Comparison of ENCODE assay signal across 11 cellular contexts in genomic region chr6:152300517-152300916, GRCh38.
DNase-seq lines count a peak whose midpoint lies in the region; ATAC-seq and TF ChIP-seq lines count a peak whose summit lies in the region.
"Had no signal": no experiment of that assay in that cellular context is flagged by ENCODE, and none has a peak within 500 bp of the region (broad histone marks: within the 10 kb centered on the region; RNA-seq: fewer than 3 reads in every experiment).

No MANE protein-coding gene starts in this region.

- intact Hi-C loops in left cardiac atrium (cut with DNase I): no loop called here

- H3K27me3 ChIP-seq in BLaER1 treated with 17β-estradiol and CSF1 and Interleukin-3, amounts not matched to agents 10 nM and 100 nM: no peaks in the 10 kb centered on the region
- no peaks in the 10 kb centered on the region for H3K27me3 ChIP-seq in mucosa of rectum (ENCODE audit: control insufficient read depth in 2 of 2, insufficient read depth in 2 of 2, low read length in 2 of 2)
- H3K27me3 ChIP-seq: body of pancreas had no signal

- peak overlapping the region; percentile 86 for H3K27ac Mint-ChIP-seq in HFFc6
- H3K27ac Mint-ChIP-seq: H9 had no signal

- H3K4me3 ChIP-seq in BLaER1 treated with 17β-estradiol and CSF1 and Interleukin-3, amounts not matched to agents 10 nM and 100 nM: peak overlapping the region; percentile 65 to 79 (median 72); a peak in 15 of 20 replicates
- H3K4me3 ChIP-seq in astrocyte of the cerebellum (ENCODE audit: low read depth, low read length): peak overlapping the region; percentile 80
- H3K4me3 ChIP-seq in mucosa of rectum (ENCODE audit: low read length in 2 of 2): peak overlapping the region; percentile 82 to 94
- H3K4me3 ChIP-seq: body of pancreas had no signal

- H4K20me1 ChIP-seq in BLaER1 treated with 17β-estradiol and CSF1 and Interleukin-3, amounts not matched to agents 10 nM and 100 nM: peaks cover 0 to 7% (median 0%) of the 10 kb centered on the region in 11 experiments; a peak in 1 of 22 replicates

- H3K36me3 Mint-ChIP-seq in HFFc6 (ENCODE audit: low read depth): peaks cover 14% of the 10 kb centered on the region

- H3K9me3 ChIP-seq in BLaER1 treated with 17β-estradiol and CSF1 and Interleukin-3, amounts not matched to agents 10 nM and 100 nM (replicated peaks in 1 of 11): no peaks in the 10 kb centered on the region
- no peaks in the 10 kb centered on the region for H3K9me3 ChIP-seq in mucosa of rectum (ENCODE audit: control insufficient read depth in 2 of 2, low read length in 2 of 2)
- H3K9me3 ChIP-seq: body of pancreas had no signal

- H3K4me3 Mint-ChIP-seq in HFFc6: peak overlapping the region; percentile 95

- peak overlapping the region in 7 of 11 experiments; percentile 70 to 90 (median 83); a peak in 11 of 22 replicates for H3K27ac ChIP-seq in BLaER1 treated with 17β-estradiol and CSF1 and Interleukin-3, amounts not matched to agents 10 nM and 100 nM
- peak overlapping the region in 1 of 2 donors; percentile 40 for H3K27ac ChIP-seq in mucosa of rectum (ENCODE audit: low read depth in 2 of 2, low read length in 2 of 2)

- peak overlapping the region; percentile 63 to 96 (median 86) for H3K4me2 ChIP-seq in BLaER1 treated with 17β-estradiol and CSF1 and Interleukin-3, amounts not matched to agents 10 nM and 100 nM

- no peak for TF ChIP-seq CTCF in HFFc6 (IDR thresholded peaks at IDR 0.05)
- TF ChIP-seq CTCF in astrocyte of the cerebellum (IDR thresholded peaks at IDR 0.05; ENCODE audit: low read depth, low read length, missing control alignments): no peak

- peak overlapping the region in 8 of 11 experiments; percentile 7 to 93 (median 83); a peak in 12 of 22 replicates for H3K9ac ChIP-seq in BLaER1 treated with 17β-estradiol and CSF1 and Interleukin-3, amounts not matched to agents 10 nM and 100 nM
- H3K9ac ChIP-seq in mucosa of rectum (ENCODE audit: low read depth in 1 of 2, low read length in 2 of 2): no peak overlapping the region

- no peak for ATAC-seq in HG02642 (IDR thresholded peaks at IDR 0.05; ENCODE audit: poor library complexity, unreplicated experiment)
- no peak for ATAC-seq in left cardiac atrium
- no peak for ATAC-seq in GM21529 (IDR thresholded peaks at IDR 0.05; ENCODE audit: unreplicated experiment)
- ATAC-seq: body of pancreas had no signal

- DNase-seq in HFFc6 (no peak), astrocyte of the cerebellum (ENCODE audit: low read depth) (no peak), mucosa of gallbladder (ENCODE audit: low spot score) (no peak), left cardiac atrium (no peak)
- DNase-seq: body of pancreas, H9, NCI-H1105 treated with DMSO at 0.1 percent for 48 hours had no signal

- H3K9me3 Mint-ChIP-seq in HFFc6: no peaks in the 10 kb centered on the region
- H3K9me3 Mint-ChIP-seq: H9 had no signal

- H3K27me3 Mint-ChIP-seq in HFFc6 (ENCODE audit: insufficient read depth): no peaks in the 10 kb centered on the region; the same call in 1 of the 2 replicates

- in situ Hi-C loops in astrocyte of the cerebellum (cut with HindIII; ENCODE audit: low sequenced_read_pairs): no loop called here

- peaks cover 39 to 59% (median 50%) of the 10 kb centered on the region in 10 experiments for H3K4me1 ChIP-seq in BLaER1 treated with 17β-estradiol and CSF1 and Interleukin-3, amounts not matched to agents 10 nM and 100 nM
- H3K4me1 ChIP-seq in mucosa of rectum (ENCODE audit: control insufficient read depth in 2 of 2, insufficient read depth in 2 of 2, low read length in 2 of 2): peaks cover 3 to 6% of the 10 kb centered on the region in 2 donors

- H3K36me3 ChIP-seq in BLaER1 treated with 17β-estradiol and CSF1 and Interleukin-3, amounts not matched to agents 10 nM and 100 nM: peaks cover 0 to 2% (median 0%) of the 10 kb centered on the region in 11 experiments; a peak in 1 of 22 replicates
- H3K36me3 ChIP-seq in mucosa of rectum (ENCODE audit: control insufficient read depth in 2 of 2, insufficient read depth in 2 of 2, low read length in 2 of 2): no peaks in the 10 kb centered on the region

- H3K4me1 Mint-ChIP-seq in HFFc6 (ENCODE audit: low read depth): peaks cover 50% of the 10 kb centered on the region

Comparison
In these comparisons a context has a peak if more than half of its experiments do, and no peak if none do; other contexts are left out.
1. H3K9ac ChIP-seq: peak in BLaER1 treated with 17β-estradiol and CSF1 and Interleukin-3, amounts not matched to agents 10 nM and 100 nM (8 of 11); none in mucosa of rectum (0 of 2).
2. Peak in every context shown above with its lines, with median percentiles within 50 percentile points of each other: H3K4me3 ChIP-seq.